In genomic region chr3:14462738-14463137, GRCh38 we compare ENCODE assay signal across 21 cellular contexts.
A peak's percentile ranks its signal among the peaks of the same experiment; 100 is the strongest.
DNase-seq lines count a peak whose midpoint lies in the region; ATAC-seq, FAIRE-seq and TF ChIP-seq lines count a peak whose summit lies in the region.
"Had no signal": no experiment of that assay in that cellular context is flagged by ENCODE, and none has a peak within 500 bp of the region (broad histone marks: within the 10 kb centered on the region; RNA-seq: fewer than 3 reads in every experiment).

No MANE protein-coding gene starts in this region.

- peaks cover 19% of the 10 kb centered on the region for H3K4me1 Mint-ChIP-seq in activated CD4-positive, alpha-beta T cell treated with anti-CD3 and anti-CD28 coated beads, Interleukin-2, amount 10 ng/mL, durations not matched to agents 24 days and 14 days

- intact Hi-C loops in activated CD4-positive, alpha-beta T cell treated with anti-CD3 and anti-CD28 coated beads, Interleukin-2, amount 10 ng/mL, durations not matched to agents 24 days and 14 days (cut with micrococcal nuclease): loop anchor here (1.0 to 5.0 kb wide), 4 partner anchors 30 to 185 kb away; partner anchors contain the start of gene SLC6A6

- FAIRE-seq in bronchial epithelial cell (lab: Jason Lieb, UNC): no peak
- FAIRE-seq: TTC549 had no signal

- H3K36me3 ChIP-seq in HUES6 (ENCODE audit: control insufficient read depth, insufficient read depth, low read length) (peaks cover 90% of the 10 kb centered on the region), bronchial epithelial cell (ENCODE audit: control insufficient read depth, insufficient read depth, low read length) (no peaks in the 10 kb centered on the region)
- H3K36me3 ChIP-seq: transverse colon had no signal

- peaks cover 39% of the 10 kb centered on the region for H3K4me1 ChIP-seq in HUES6 (ENCODE audit: control insufficient read depth, insufficient read depth, low read length)
- H3K4me1 ChIP-seq: parathyroid adenoma had no signal

- H3K27me3 ChIP-seq in HUES6 (ENCODE audit: control insufficient read depth, insufficient read depth, low read length) (no peaks in the 10 kb centered on the region), bronchial epithelial cell (ENCODE audit: control insufficient read depth, insufficient read depth, low read length) (no peaks in the 10 kb centered on the region)
- H3K27me3 ChIP-seq: esophagus muscularis mucosa, transverse colon had no signal

- H3K4me3 Mint-ChIP-seq in activated CD4-positive, alpha-beta T cell treated with anti-CD3 and anti-CD28 coated beads, Interleukin-2, amount 10 ng/mL, durations not matched to agents 24 days and 14 days: no peak overlapping the region

- no peaks in the 10 kb centered on the region for H3K9me3 ChIP-seq in HUES6 (ENCODE audit: control insufficient read depth, insufficient read depth, low read depth, low read length)
- H3K9me3 ChIP-seq: esophagus muscularis mucosa, heart left ventricle, mucosa of descending colon, SK-N-SH, transverse colon had no signal

- peak overlapping the region; percentile 47 for H3K9ac ChIP-seq in HUES6 (ENCODE audit: low read length)
- H3K9ac ChIP-seq: parathyroid adenoma, SK-N-SH had no signal

- no peaks in the 10 kb centered on the region for H3K9me3 Mint-ChIP-seq in activated CD4-positive, alpha-beta T cell treated with anti-CD3 and anti-CD28 coated beads, Interleukin-2, amount 10 ng/mL, durations not matched to agents 24 days and 14 days

- peaks cover 40% of the 10 kb centered on the region for H3K36me3 Mint-ChIP-seq in activated CD4-positive, alpha-beta T cell treated with anti-CD3 and anti-CD28 coated beads, Interleukin-2, amount 10 ng/mL, durations not matched to agents 24 days and 14 days (ENCODE audit: low read depth)

- peak overlapping the region; percentile 63; the same call in 1 of the 2 replicates for H3K27ac ChIP-seq in HUES6 (ENCODE audit: low read depth, low read length)
- H3K27ac ChIP-seq: esophagus muscularis mucosa, HL-60, parathyroid adenoma, transverse colon had no signal

- ATAC-seq in HG02642 (IDR thresholded peaks at IDR 0.05; ENCODE audit: poor library complexity, unreplicated experiment): no peak
- ATAC-seq: heart left ventricle, mucosa of descending colon, PC-3 had no signal

- no peak for DNase-seq in activated CD4-positive, alpha-beta T cell treated with anti-CD3 and anti-CD28 coated beads, Interleukin-2, amount 10 ng/mL, durations not matched to agents 24 days and 14 days
- DNase-seq in activated CD4-positive, alpha-beta T cell treated with anti-CD3 and anti-CD28 coated beads, Interleukin-2, amount 50 U/mL, for 1 hour: no peak
- DNase-seq in bronchial epithelial cell (ENCODE audit: low read depth) (peak; percentile 84), COLO668 (lab: John Stamatoyannopoulos, UW; ENCODE audit: unreplicated experiment) (no peak), NCI-H1105 (lab: John Stamatoyannopoulos, UW) (no peak)
- DNase-seq in stimulated activated CD4-positive, alpha-beta T cell treated with anti-CD3 and anti-CD28 coated beads, Interleukin-1b, Interleukin-23, amount 100 ng/mL, for 48 hours: peak; percentile 65
- DNase-seq: activated CD8-positive, alpha-beta memory T cell treated with anti-CD3 and anti-CD28 coated beads, Interleukin-2, amount 50 U/mL, for 48 hours; anterior cingulate cortex; mucosa of descending colon; NCI-H1694 treated with DMSO at 0.1 percent for 48 hours; NCI-H524 treated with DMSO at 0.1 percent for 48 hours; PC-3; SK-N-SH; transverse colon had no signal

- TF ChIP-seq CTCF in bronchial epithelial cell (IDR thresholded peaks at IDR 0.05; ENCODE audit: insufficient read depth, low read length, severe bottlenecking): no peak

- no peak overlapping the region; the same call in 1 of the 2 replicates for H3K4me3 ChIP-seq in HUES6 (ENCODE audit: low read depth, low read length)
- H3K4me3 ChIP-seq in bronchial epithelial cell (ENCODE audit: low read depth, low read length): no peak overlapping the region
- H3K4me3 ChIP-seq: esophagus muscularis mucosa, heart left ventricle, mucosa of descending colon, transverse colon had no signal

- no peaks in the 10 kb centered on the region for H3K27me3 Mint-ChIP-seq in activated CD4-positive, alpha-beta T cell treated with anti-CD3 and anti-CD28 coated beads, Interleukin-2, amount 10 ng/mL, durations not matched to agents 24 days and 14 days

- H3K27ac Mint-ChIP-seq in activated CD4-positive, alpha-beta T cell treated with anti-CD3 and anti-CD28 coated beads, Interleukin-2, amount 10 ng/mL, durations not matched to agents 24 days and 14 days: peak overlapping the region; percentile 74

Comparison
In these comparisons a context has a peak if more than half of its experiments do, and no peak if none do; other contexts are left out.
1. DNase-seq: peak in bronchial epithelial cell (single experiment) and stimulated activated CD4-positive, alpha-beta T cell treated with anti-CD3 and anti-CD28 coated beads, Interleukin-1b, Interleukin-23, amount 100 ng/mL, for 48 hours (single experiment); none in activated CD4-positive, alpha-beta T cell treated with anti-CD3 and anti-CD28 coated beads, Interleukin-2, amount 10 ng/mL, durations not matched to agents 24 days and 14 days (single experiment), activated CD4-positive, alpha-beta T cell treated with anti-CD3 and anti-CD28 coated beads, Interleukin-2, amount 50 U/mL, for 1 hour (single experiment), COLO668 (single experiment) and NCI-H1105 (single experiment).